Comparison of ENCODE assay signal across 9 cellular contexts in the genomic region with DNA sequence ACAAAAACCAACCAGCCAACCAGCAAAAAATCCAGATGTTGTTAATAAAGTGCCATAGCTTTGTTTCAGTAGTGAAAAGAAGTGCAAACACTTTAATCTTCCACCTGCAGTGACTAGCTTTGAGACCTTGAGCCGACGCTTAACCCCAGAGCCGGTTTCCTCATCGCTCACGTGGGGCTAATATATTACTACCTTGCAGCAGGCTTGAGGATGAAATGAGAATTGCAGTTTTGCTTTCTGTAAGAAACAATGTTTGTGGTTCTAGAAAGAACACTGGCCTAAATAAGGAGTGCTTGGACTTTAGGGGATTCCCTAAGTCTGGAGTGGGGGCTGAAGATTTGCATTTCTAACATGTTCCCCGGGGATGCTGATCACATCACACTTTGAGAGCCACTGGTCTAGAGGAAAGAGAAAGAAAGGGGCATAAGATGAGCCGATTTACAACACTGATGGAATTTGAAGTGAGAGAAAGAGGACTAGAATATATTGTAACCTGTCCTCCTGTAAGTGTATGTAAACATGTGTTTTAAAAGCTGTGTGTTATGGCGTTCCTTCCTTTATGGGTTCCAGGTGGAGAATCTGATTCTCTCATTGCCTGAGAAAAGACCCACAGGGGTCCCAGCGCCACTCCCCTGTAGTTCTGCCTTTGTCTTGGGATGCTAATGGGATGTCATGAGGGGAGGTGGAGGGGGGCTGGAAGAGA. TPM values are rescaled to one million over a fixed set of nuclear protein-coding genes. Genes with fewer than 3 reads are reported as not detected.
A peak's percentile ranks its signal among the peaks of the same experiment; 100 is the strongest.
DNase-seq lines count a peak whose midpoint lies in the region; ATAC-seq, FAIRE-seq and TF ChIP-seq lines count a peak whose summit lies in the region.
"Had no signal": no experiment of that assay in that cellular context is flagged by ENCODE, and none has a peak within 500 bp of the region (broad histone marks: within the 10 kb centered on the region; RNA-seq: fewer than 3 reads in every experiment).

No MANE protein-coding gene starts in this region.

- under 1% methylated on average over 9 of the region's 9 CpGs for WGBS in GM12878 (ENCODE audit: insufficient coverage, insufficient replicate concordance, low lambda C conversion rate, missing lambda C conversion rate)

- H2AFZ ChIP-seq in GM12878 (ENCODE audit: control insufficient read depth, low read depth, low read length): peak overlapping the region; percentile 45

- peak; percentile 99 for FAIRE-seq in GM12878 (lab: Jason Lieb, UNC)

- peaks cover 0 to 6% of the 10 kb centered on the region in 2 donors for H3K36me3 Mint-ChIP-seq in CD4-positive, alpha-beta memory T cell

- CTCF ChIA-PET in CD4-positive, alpha-beta memory T cell (lab: Charles Lee; ENCODE audit: partially characterized antibody): interaction anchor here (1.5 kb wide), 1 partner anchor 70 kb away, joined by 5 read pairs; no protein-coding TSS in a partner anchor
- CTCF ChIA-PET in GM12878 (lab: Yijun Ruan, JAX): interaction anchor here (0.8 kb wide), 1 partner anchor 96 kb away, joined by 3 read pairs; no protein-coding TSS in a partner anchor

- peaks cover 26% of the 10 kb centered on the region for H3K27me3 ChIP-seq in CD4-positive, alpha-beta memory T cell (ENCODE audit: insufficient read depth, low read length)
- no peaks in the 10 kb centered on the region; a peak in 1 of 4 replicates for H3K27me3 ChIP-seq in GM12878 (replicated peaks in 1 of 2; ENCODE audit: control insufficient read depth in 2 of 2, insufficient read depth in 2 of 2, low read length in 1 of 2)

- H3K9me3 ChIP-seq in CD4-positive, alpha-beta memory T cell (ENCODE audit: control insufficient read depth in 1 of 2, low read length in 2 of 2): no peaks in the 10 kb centered on the region
- no peaks in the 10 kb centered on the region for H3K9me3 ChIP-seq in GM12878 (replicated peaks; ENCODE audit: control insufficient read depth, insufficient read depth, low read length)

- peak; percentile 84 for ATAC-seq in GM19043 (IDR thresholded peaks at IDR 0.05; ENCODE audit: low read depth, unreplicated experiment)
- ATAC-seq in HG03139 (IDR thresholded peaks at IDR 0.05; ENCODE audit: unreplicated experiment): peak; percentile 81
- ATAC-seq in GM12878: peak; percentile 93

- no peak for TF ChIP-seq RAD21 in GM12878 (IDR thresholded peaks at IDR 0.05; ENCODE audit: insufficient read depth, low read depth, low read length)

- peak in 1 of 2 experiments; percentile 55; a peak in 1 of 4 replicates for TF ChIP-seq EP300 in GM12878 (IDR thresholded peaks at IDR 0.05; ENCODE audit: borderline replicate concordance in 1 of 2, control insufficient read depth in 1 of 2, low read depth in 2 of 2, low read length in 2 of 2)

- peak; percentile 38 to 54 (median 42) for DNase-seq in CD4-positive, alpha-beta memory T cell
- DNase-seq in RPMI7951 (ENCODE audit: low read depth) (peak; percentile 42), GM12878 (ENCODE audit: low read depth, low spot score) (peak; percentile 80), inferior parietal cortex (ENCODE audit: extremely low spot score) (peak; percentile 23), MV-4-11 (lab: John Stamatoyannopoulos, UW) (no peak)
- DNase-seq in stimulated activated CD4-positive, alpha-beta T cell treated with anti-CD3 and anti-CD28 coated beads, Interleukin-15, amount 100 ng/mL, for 24 hours: peak; percentile 55

- H3K36me3 ChIP-seq in CD4-positive, alpha-beta memory T cell (ENCODE audit: insufficient read depth, low read length): no peaks in the 10 kb centered on the region
- no peaks in the 10 kb centered on the region for H3K36me3 ChIP-seq in GM12878 (ENCODE audit: control insufficient read depth in 2 of 2, insufficient read depth in 2 of 2, low read length in 1 of 2)

- BruUV-seq in GM12878 (replicated peaks; lab: Mats Ljungman, UMichigan): no TSS peak

- TF ChIP-seq CTCF in GM12878 (IDR thresholded peaks at IDR 0.05 in 2 of 3, conservative IDR thresholded peaks at IDR 0.05 in 1 of 3; ENCODE audit: control insufficient read depth in 2 of 3, extremely low read depth in 1 of 3, insufficient read depth in 1 of 3, low read depth in 3 of 3, low read length in 3 of 3): peak in 2 of 3 experiments; percentile 8 to 24; a peak in 1 of 6 replicates

- peak overlapping the region; percentile 75 to 89 (median 82) for H3K4me3 Mint-ChIP-seq in CD4-positive, alpha-beta memory T cell

- H4K20me1 ChIP-seq in GM12878 (ENCODE audit: control insufficient read depth, insufficient read depth): no peaks in the 10 kb centered on the region

- peak overlapping the region in 1 of 7 donors; percentile 47 for H3K27ac Mint-ChIP-seq in CD4-positive, alpha-beta memory T cell

- peaks cover 43 to 66% of the 10 kb centered on the region in 2 donors for H3K27me3 Mint-ChIP-seq in CD4-positive, alpha-beta memory T cell

- in situ Hi-C loops in GM12878 (cut with MboI): no loop called here

- SMC1A ChIA-PET in GM12878 (lab: Charles Lee; ENCODE audit: uncharacterized antibody, unreplicated experiment): interaction anchor here (0.8 to 1.3 kb wide), 3 partner anchors 10 to 93 kb away, joined by 3 to 4 read pairs (median 4); no protein-coding TSS in a partner anchor

- H3K4me1 Mint-ChIP-seq in CD4-positive, alpha-beta memory T cell: peaks cover 10 to 21% (median 15%) of the 10 kb centered on the region in 4 donors

- POLR2A ChIA-PET in CD4-positive, alpha-beta memory T cell (lab: Charles Lee; ENCODE audit: partially characterized antibody): no interaction called here
- POLR2A ChIA-PET in GM12878 (lab: Charles Lee): no interaction called here

- no peak for TF ChIP-seq POLR2A in GM12878 (IDR thresholded peaks at IDR 0.05; ENCODE audit: low read depth, low read length)

- H3K4me1 ChIP-seq in CD4-positive, alpha-beta memory T cell (ENCODE audit: insufficient read depth, low read length): peaks cover 15% of the 10 kb centered on the region
- H3K4me1 ChIP-seq in GM12878 (ENCODE audit: control insufficient read depth, insufficient read depth, low read length): peaks cover 3% of the 10 kb centered on the region; the same call in 1 of the 2 replicates

- peaks cover 0 to 5% (median 0%) of the 10 kb centered on the region in 8 donors for H3K9me3 Mint-ChIP-seq in CD4-positive, alpha-beta memory T cell

- peak overlapping the region; percentile 51 for H3K9ac ChIP-seq in GM12878 (ENCODE audit: control insufficient read depth, insufficient read depth, low read length)

- intact Hi-C loops in CD4-positive, alpha-beta memory T cell (cut with micrococcal nuclease): loop anchor here (2.0 kb wide), 1 partner anchor 95 kb away; the partner anchor contains the start of gene NUDT6
- intact Hi-C loops in GM12878 (cut with micrococcal nuclease; ENCODE audit: unreplicated experiment): loop anchor here (5.0 to 10.0 kb wide), 3 partner anchors 66 to 193 kb away; partner anchors contain the start of gene NUDT6

- H3K4me3 ChIP-seq in CD4-positive, alpha-beta memory T cell (ENCODE audit: low read length in 2 of 2): peak overlapping the region; percentile 2 to 66
- peak overlapping the region; percentile 67 for H3K4me3 ChIP-seq in GM12878

- peak overlapping the region; percentile 86 for H3K4me2 ChIP-seq in GM12878 (ENCODE audit: control insufficient read depth, insufficient read depth)

- no peak overlapping the region for H3K27ac ChIP-seq in CD4-positive, alpha-beta memory T cell (ENCODE audit: low read depth, low read length)
- H3K27ac ChIP-seq in GM12878 (ENCODE audit: control insufficient read depth, insufficient read depth): peak overlapping the region; percentile 47
- H3K27ac ChIP-seq: VCaP had no signal

- RAD21 ChIA-PET in GM12878 (lab: Charles Lee; ENCODE audit: unreplicated experiment): interaction anchor here (1.1 kb wide), 1 partner anchor 70 kb away, joined by 3 read pairs; no protein-coding TSS in a partner anchor

- H3K79me2 ChIP-seq in GM12878 (ENCODE audit: control insufficient read depth, insufficient read depth, low read length): no peaks in the 10 kb centered on the region

RNA-seq across cellular contexts. Expression of gene FGF2, which starts 1.4 kb away (rescaled TPM):
- total RNA-seq in CD4-positive, alpha-beta memory T cell: not detected
- polyA plus RNA-seq in CD4-positive, alpha-beta memory T cell: not detected
- total RNA-seq in RPMI7951 (2014; rRNA removed; shearing (Covaris generic)): 3.3 and 4.1 TPM in 2 replicates
- not detected in 2 replicates for total RNA-seq in GM12878 (2013; cell fraction: nucleolus; rRNA removed)
- total RNA-seq in GM12878 (2014; rRNA removed) (0.51 and 0.76 TPM in 2 replicates), GM12878 (2014; rRNA removed; fragmentation: Illumina TruSeq; extraction: Trizol) (0.69 and 0.72 TPM in 2 replicates), GM12878 (2021) (1.5 and 1.7 TPM in 2 replicates)
- 0.54 TPM for polyA plus RNA-seq in GM12878 (2011; ENCODE audit: low read depth)
- polyA plus RNA-seq in GM12878 (2011; rRNA removed) (0.14 and 0.16 TPM in 2 replicates), GM12878 (2014; fragmentation: Illumina TruSeq; extraction: Trizol) (0.63 and 0.68 TPM in 2 replicates), GM12878 (2014; fragmentation: Nextera tagmentation; extraction: Ambion mirVana) (under 1 TPM; 0.13 to 0.22 TPM), GM12878 (2014; rRNA removed) (0.28 and 0.91 TPM in 2 replicates), GM12878 (2016; fragmentation: Nextera tagmentation; extraction: Ambion mirVana) (under 1 TPM; 0.20 to 0.21 TPM)
- polyA plus RNA-seq in GM12878 (2011; cell fraction: cytosol; rRNA removed): 0.04 and 0.05 TPM in 2 replicates
- 0.03 and 0.10 TPM in 2 replicates for polyA plus RNA-seq in GM12878 (2011; cell fraction: nucleus; rRNA removed)
- 0.65 and 0.92 TPM in 2 replicates for polyA plus RNA-seq in GM12878 (2012)
- 0.05 and 0.51 TPM in 2 replicates for polyA minus RNA-seq in GM12878 (2011; rRNA and poly(A)+ RNA removed)
- 0.21 TPM in 1 of 2 replicates, not detected in the other for polyA minus RNA-seq in GM12878 (2011; cell fraction: cytosol; rRNA and poly(A)+ RNA removed)
- under 0.01 and 0.10 TPM in 2 replicates for polyA minus RNA-seq in GM12878 (2011; cell fraction: nucleus; rRNA and poly(A)+ RNA removed)
